Comparison of ENCODE assay signal across 22 cellular contexts in the genomic region with DNA sequence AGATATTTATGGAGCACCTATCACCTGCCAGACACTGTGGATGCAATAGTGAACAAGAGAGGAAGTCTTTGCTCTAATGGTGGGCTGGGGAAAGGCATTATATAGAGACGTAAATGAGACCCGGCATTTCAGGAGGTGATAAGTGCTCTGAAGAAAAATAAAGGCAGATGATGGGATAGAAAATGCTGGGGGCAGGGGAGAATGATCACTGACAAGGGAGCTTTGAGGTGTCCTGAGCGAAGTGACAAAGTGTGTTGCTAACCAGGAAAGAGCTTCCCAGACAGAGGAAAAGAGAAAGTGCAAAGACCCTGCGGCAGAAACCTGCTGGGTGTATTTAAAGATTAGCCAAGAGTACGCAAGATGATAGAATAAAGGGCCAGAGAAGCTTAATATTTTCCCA.
DNase-seq lines count a peak whose midpoint lies in the region; ATAC-seq and TF ChIP-seq lines count a peak whose summit lies in the region.
"Had no signal": no experiment of that assay in that cellular context is flagged by ENCODE, and none has a peak within 500 bp of the region (broad histone marks: within the 10 kb centered on the region; RNA-seq: fewer than 3 reads in every experiment).

No MANE protein-coding gene starts in this region.

- peak overlapping the region; percentile 53 for H3K4me3 Mint-ChIP-seq in activated CD4-positive, alpha-beta T cell treated with anti-CD3 and anti-CD28 coated beads for 36 hours
- H3K4me3 Mint-ChIP-seq in CD4-positive, CD25-positive, alpha-beta regulatory T cell, result peak overlapping the region; percentile 63 to 94 (median 78)
- peak overlapping the region; percentile 30 for H3K4me3 Mint-ChIP-seq in activated CD8-positive, alpha-beta T cell treated with anti-CD3 and anti-CD28 coated beads for 36 hours
- H3K4me3 Mint-ChIP-seq in effector memory CD8-positive, alpha-beta T cell, result peak overlapping the region; percentile 47 to 60

- peak overlapping the region; percentile 56 for H3K4me3 ChIP-seq in CD4-positive, CD25-positive, alpha-beta regulatory T cell (ENCODE audit: low read depth, low read length)
- H3K4me3 ChIP-seq: hepatocyte, MG63, prostate gland, sigmoid colon had no signal

- no peaks in the 10 kb centered on the region for H3K27me3 ChIP-seq in CD4-positive, CD25-positive, alpha-beta regulatory T cell (ENCODE audit: control insufficient read depth, insufficient read depth, low read length)
- H3K27me3 ChIP-seq: foreskin keratinocyte, hepatocyte, MG63, sigmoid colon had no signal

- no peak for DNase-seq in activated CD4-positive, alpha-beta T cell treated with anti-CD3 and anti-CD28 coated beads for 36 hours
- DNase-seq in activated CD4-positive, alpha-beta T cell treated with anti-CD3 and anti-CD28 coated beads for 1 hour, result no peak
- no peak for DNase-seq in CD4-positive, CD25-positive, alpha-beta regulatory T cell
- DNase-seq in activated CD8-positive, alpha-beta T cell treated with anti-CD3 and anti-CD28 coated beads for 36 hours, result no peak
- DNase-seq in effector memory CD8-positive, alpha-beta T cell, result no peak
- DNase-seq in COR-L47 (lab: John Stamatoyannopoulos, UW), result no peak
- no peak for DNase-seq in dedifferentiated amniotic fluid mesenchymal stem cell (ENCODE audit: extremely low spot score)
- DNase-seq in Right ventricle myocardium superior, result no peak
- DNase-seq: activated CD4-positive, alpha-beta T cell treated with anti-CD3 and anti-CD28 coated beads for 48 hours; foreskin keratinocyte; GOT3; left colon; MG63; NCI-H1417 treated with DMSO at 0.1 percent for 48 hours; SIG-M5; sigmoid colon; stimulated activated CD4-positive, alpha-beta T cell treated with anti-CD3 and anti-CD28 coated beads, Interleukin-15, amount 100 ng/mL, for 24 hours; trophoblast cell had no signal

- peak overlapping the region; percentile 99 for H3K27ac Mint-ChIP-seq in activated CD4-positive, alpha-beta T cell treated with anti-CD3 and anti-CD28 coated beads for 36 hours
- peak overlapping the region; percentile 93 to 99 (median 98) for H3K27ac Mint-ChIP-seq in CD4-positive, CD25-positive, alpha-beta regulatory T cell
- peak overlapping the region; percentile 93 for H3K27ac Mint-ChIP-seq in activated CD8-positive, alpha-beta T cell treated with anti-CD3 and anti-CD28 coated beads for 36 hours
- peak overlapping the region; percentile 49 to 89 for H3K27ac Mint-ChIP-seq in effector memory CD8-positive, alpha-beta T cell

- intact Hi-C loops in activated CD4-positive, alpha-beta T cell treated with anti-CD3 and anti-CD28 coated beads for 36 hours (cut with DNase I, micrococcal nuclease), result loop anchor here (2.0 to 5.0 kb wide), 5 partner anchors 35 to 1097 kb away; a partner anchor contains a TSS
- intact Hi-C loops in activated CD8-positive, alpha-beta T cell treated with anti-CD3 and anti-CD28 coated beads for 36 hours (cut with micrococcal nuclease), result loop anchor here (5.0 kb wide), 1 partner anchor 34 kb away; no protein-coding TSS in a partner anchor
- intact Hi-C loops in Right ventricle myocardium superior (cut with DNase I), result no loop called here

- H3K36me3 Mint-ChIP-seq in activated CD4-positive, alpha-beta T cell treated with anti-CD3 and anti-CD28 coated beads for 36 hours (ENCODE audit: low read depth), result peaks cover 4% of the 10 kb centered on the region
- H3K36me3 Mint-ChIP-seq in CD4-positive, CD25-positive, alpha-beta regulatory T cell, result peaks cover 4% of the 10 kb centered on the region
- H3K36me3 Mint-ChIP-seq in activated CD8-positive, alpha-beta T cell treated with anti-CD3 and anti-CD28 coated beads for 36 hours (ENCODE audit: low read depth), result no peaks in the 10 kb centered on the region
- peaks cover 5% of the 10 kb centered on the region for H3K36me3 Mint-ChIP-seq in effector memory CD8-positive, alpha-beta T cell (ENCODE audit: insufficient read depth)

- H3K4me1 Mint-ChIP-seq in activated CD4-positive, alpha-beta T cell treated with anti-CD3 and anti-CD28 coated beads for 36 hours, result peaks cover 97% of the 10 kb centered on the region
- peaks cover 55 to 96% (median 85%) of the 10 kb centered on the region in 4 donors for H3K4me1 Mint-ChIP-seq in CD4-positive, CD25-positive, alpha-beta regulatory T cell
- peaks cover 95% of the 10 kb centered on the region for H3K4me1 Mint-ChIP-seq in activated CD8-positive, alpha-beta T cell treated with anti-CD3 and anti-CD28 coated beads for 36 hours (ENCODE audit: low read depth)
- peaks cover 57 to 72% of the 10 kb centered on the region in 2 donors for H3K4me1 Mint-ChIP-seq in effector memory CD8-positive, alpha-beta T cell (ENCODE audit: low read depth in 2 of 2)

- peaks cover 82% of the 10 kb centered on the region for H3K4me1 ChIP-seq in CD4-positive, CD25-positive, alpha-beta regulatory T cell (ENCODE audit: control insufficient read depth, insufficient read depth, low read length, poor library complexity, severe bottlenecking)
- H3K4me1 ChIP-seq: foreskin keratinocyte, prostate gland, sigmoid colon had no signal

- no peak for TF ChIP-seq CTCF in activated CD8-positive, alpha-beta T cell treated with anti-CD3 and anti-CD28 coated beads for 36 hours (IDR thresholded peaks at IDR 0.05)

- no peaks in the 10 kb centered on the region for H3K27me3 Mint-ChIP-seq in activated CD4-positive, alpha-beta T cell treated with anti-CD3 and anti-CD28 coated beads for 36 hours
- no peaks in the 10 kb centered on the region for H3K27me3 Mint-ChIP-seq in CD4-positive, CD25-positive, alpha-beta regulatory T cell
- H3K27me3 Mint-ChIP-seq in activated CD8-positive, alpha-beta T cell treated with anti-CD3 and anti-CD28 coated beads for 36 hours, result no peaks in the 10 kb centered on the region
- no peaks in the 10 kb centered on the region for H3K27me3 Mint-ChIP-seq in effector memory CD8-positive, alpha-beta T cell

- peak overlapping the region; percentile 77 for H3K27ac ChIP-seq in CD4-positive, CD25-positive, alpha-beta regulatory T cell (ENCODE audit: insufficient read depth, low read length, poor library complexity, severe bottlenecking)
- H3K27ac ChIP-seq: foreskin keratinocyte, hepatocyte, prostate gland, sigmoid colon had no signal

- no peaks in the 10 kb centered on the region for H3K36me3 ChIP-seq in CD4-positive, CD25-positive, alpha-beta regulatory T cell (ENCODE audit: control insufficient read depth, insufficient read depth, low read length)
- H3K36me3 ChIP-seq: MG63, prostate gland, sigmoid colon had no signal

- H3K9me3 Mint-ChIP-seq in activated CD4-positive, alpha-beta T cell treated with anti-CD3 and anti-CD28 coated beads for 36 hours (ENCODE audit: low read depth), result no peaks in the 10 kb centered on the region
- no peaks in the 10 kb centered on the region for H3K9me3 Mint-ChIP-seq in CD4-positive, CD25-positive, alpha-beta regulatory T cell
- H3K9me3 Mint-ChIP-seq in activated CD8-positive, alpha-beta T cell treated with anti-CD3 and anti-CD28 coated beads for 36 hours, result no peaks in the 10 kb centered on the region
- H3K9me3 Mint-ChIP-seq in effector memory CD8-positive, alpha-beta T cell, result no peaks in the 10 kb centered on the region

- POLR2A ChIA-PET in activated CD4-positive, alpha-beta T cell treated with anti-CD3 and anti-CD28 coated beads for 36 hours (lab: Charles Lee), result interaction anchor here (0.9 to 1.3 kb wide), 4 partner anchors 11 to 52 kb away, joined by 3 to 6 read pairs (median 4); no protein-coding TSS in a partner anchor
- POLR2A ChIA-PET in activated CD8-positive, alpha-beta T cell treated with anti-CD3 and anti-CD28 coated beads for 36 hours (lab: Charles Lee), result interaction anchor here (0.5 to 5.2 kb wide), 16 partner anchors 8 to 1096 kb away, joined by 3 to 38 read pairs (median 4); a partner anchor contains a TSS

- CTCF ChIA-PET in activated CD4-positive, alpha-beta T cell treated with anti-CD3 and anti-CD28 coated beads for 36 hours (lab: Charles Lee), result interaction anchor here (0.7 to 1.5 kb wide), 8 partner anchors 9 to 49 kb away, joined by 3 to 6 read pairs (median 3); no protein-coding TSS in a partner anchor
- CTCF ChIA-PET in activated CD8-positive, alpha-beta T cell treated with anti-CD3 and anti-CD28 coated beads for 36 hours (lab: Charles Lee), result interaction anchor here (1.0 to 1.6 kb wide), 3 partner anchors 8 to 36 kb away, joined by 3 to 6 read pairs (median 3); no protein-coding TSS in a partner anchor

- no peak for ATAC-seq in activated CD4-positive, alpha-beta T cell treated with anti-CD3 and anti-CD28 coated beads for 36 hours
- no peak for ATAC-seq in CD4-positive, CD25-positive, alpha-beta regulatory T cell (ENCODE audit: low read depth in 2 of 2)
- no peak for ATAC-seq in activated CD8-positive, alpha-beta T cell treated with anti-CD3 and anti-CD28 coated beads for 36 hours
- no peak for ATAC-seq in effector memory CD8-positive, alpha-beta T cell (replicated peaks)
- ATAC-seq in Right ventricle myocardium superior (ENCODE audit: poor library complexity), result no peak
- ATAC-seq: esophagus mucosa, foreskin keratinocyte, left colon, Panc1 had no signal

- no peaks in the 10 kb centered on the region for H3K9me3 ChIP-seq in CD4-positive, CD25-positive, alpha-beta regulatory T cell (ENCODE audit: control insufficient read depth in 2 of 2, low read length in 2 of 2)
- H3K9me3 ChIP-seq: MG63, prostate gland had no signal
